Comparison of ENCODE assay signal across 19 cellular contexts in the genomic region with DNA sequence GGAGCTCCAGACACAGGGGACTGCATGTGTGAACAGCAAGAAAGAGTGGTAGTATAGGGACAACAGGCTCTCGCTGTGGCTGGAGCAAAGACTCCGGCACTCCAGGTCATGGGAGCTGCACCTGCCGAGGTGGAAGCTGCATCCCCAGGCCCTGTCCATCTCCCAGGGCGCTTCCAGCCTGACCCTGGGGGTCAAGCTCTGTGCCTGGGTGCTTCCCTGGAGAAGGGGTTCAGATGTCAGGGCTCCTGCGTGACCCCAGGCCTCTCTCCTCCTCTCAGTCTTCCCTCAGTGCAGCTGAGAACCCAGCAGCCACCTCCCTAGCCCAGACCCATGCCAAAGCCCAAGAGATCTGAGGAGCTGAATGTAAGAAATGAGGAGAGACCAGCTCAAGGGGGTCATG. TPM values are rescaled to one million over a fixed set of nuclear protein-coding genes. Genes with fewer than 3 reads are reported as not detected.
DNase-seq lines count a peak whose midpoint lies in the region; ATAC-seq and TF ChIP-seq lines count a peak whose summit lies in the region.
"Had no signal": no experiment of that assay in that cellular context is flagged by ENCODE, and none has a peak within 500 bp of the region (broad histone marks: within the 10 kb centered on the region; RNA-seq: fewer than 3 reads in every experiment).

No MANE protein-coding gene starts in this region.

- peaks cover 4% of the 10 kb centered on the region for H3K4me1 Mint-ChIP-seq in CD8-positive, alpha-beta T cell (ENCODE audit: low read depth)
- peaks cover 44% of the 10 kb centered on the region for H3K4me1 Mint-ChIP-seq in stimulated activated effector memory CD8-positive, alpha-beta T cell treated with anti-CD3 and anti-CD28 coated beads, Interleukin-12 subunit alpha, Interleukin-12 subunit beta, amount 100 ng/mL, for 72 hours
- no peaks in the 10 kb centered on the region for H3K4me1 Mint-ChIP-seq in natural killer cell treated with Interleukin-12 subunit alpha and Interleukin-12 subunit beta and Interleukin-15 and Interleukin-18, amount 100 ng/mL, for 72 hours (ENCODE audit: low read depth in 2 of 2)
- no peaks in the 10 kb centered on the region for H3K4me1 Mint-ChIP-seq in activated CD8-positive, alpha-beta T cell treated with anti-CD3 and anti-CD28 coated beads for 36 hours (ENCODE audit: low read depth)

- H3K9me3 Mint-ChIP-seq in CD8-positive, alpha-beta T cell, result no peaks in the 10 kb centered on the region
- no peaks in the 10 kb centered on the region for H3K9me3 Mint-ChIP-seq in stimulated activated effector memory CD8-positive, alpha-beta T cell treated with anti-CD3 and anti-CD28 coated beads, Interleukin-12 subunit alpha, Interleukin-12 subunit beta, amount 100 ng/mL, for 72 hours
- no peaks in the 10 kb centered on the region for H3K9me3 Mint-ChIP-seq in natural killer cell treated with Interleukin-12 subunit alpha and Interleukin-12 subunit beta and Interleukin-15 and Interleukin-18, amount 100 ng/mL, for 72 hours
- no peaks in the 10 kb centered on the region for H3K9me3 Mint-ChIP-seq in activated CD8-positive, alpha-beta T cell treated with anti-CD3 and anti-CD28 coated beads for 36 hours
- H3K9me3 Mint-ChIP-seq: IgD-negative memory B cell had no signal

- no peaks in the 10 kb centered on the region for H3K36me3 Mint-ChIP-seq in CD8-positive, alpha-beta T cell
- H3K36me3 Mint-ChIP-seq in stimulated activated effector memory CD8-positive, alpha-beta T cell treated with anti-CD3 and anti-CD28 coated beads, Interleukin-12 subunit alpha, Interleukin-12 subunit beta, amount 100 ng/mL, for 72 hours, result no peaks in the 10 kb centered on the region
- no peaks in the 10 kb centered on the region for H3K36me3 Mint-ChIP-seq in natural killer cell treated with Interleukin-12 subunit alpha and Interleukin-12 subunit beta and Interleukin-15 and Interleukin-18, amount 100 ng/mL, for 72 hours
- no peaks in the 10 kb centered on the region for H3K36me3 Mint-ChIP-seq in activated CD8-positive, alpha-beta T cell treated with anti-CD3 and anti-CD28 coated beads for 36 hours (ENCODE audit: low read depth)
- H3K36me3 Mint-ChIP-seq: CD4-positive, CD25-positive, alpha-beta regulatory T cell; IgD-negative memory B cell had no signal

- CTCF ChIA-PET in CD8-positive, alpha-beta T cell (lab: Charles Lee), result interaction anchor here (0.8 to 1.5 kb wide), 2 partner anchors 10 to 236 kb away, joined by 4 read pairs; no protein-coding TSS in a partner anchor
- CTCF ChIA-PET in activated CD8-positive, alpha-beta T cell treated with anti-CD3 and anti-CD28 coated beads for 36 hours (lab: Charles Lee), result interaction anchor here (1.5 to 1.9 kb wide), 2 partner anchors 8 to 10 kb away, joined by 5 read pairs; no protein-coding TSS in a partner anchor

- H3K9me3 ChIP-seq in CD8-positive, alpha-beta T cell (ENCODE audit: low read length), result no peaks in the 10 kb centered on the region
- no peaks in the 10 kb centered on the region for H3K9me3 ChIP-seq in mucosa of rectum (ENCODE audit: control insufficient read depth in 2 of 2, low read length in 2 of 2)

- peak overlapping the region; percentile 10 for H3K27ac Mint-ChIP-seq in CD8-positive, alpha-beta T cell
- H3K27ac Mint-ChIP-seq in stimulated activated effector memory CD8-positive, alpha-beta T cell treated with anti-CD3 and anti-CD28 coated beads, Interleukin-12 subunit alpha, Interleukin-12 subunit beta, amount 100 ng/mL, for 72 hours, result peak overlapping the region; percentile 70
- peak overlapping the region in 1 of 2 donors; percentile 63 for H3K27ac Mint-ChIP-seq in natural killer cell treated with Interleukin-12 subunit alpha and Interleukin-12 subunit beta and Interleukin-15 and Interleukin-18, amount 100 ng/mL, for 72 hours
- no peak overlapping the region for H3K27ac Mint-ChIP-seq in activated CD8-positive, alpha-beta T cell treated with anti-CD3 and anti-CD28 coated beads for 36 hours
- H3K27ac Mint-ChIP-seq: CD4-positive, CD25-positive, alpha-beta regulatory T cell had no signal

- H3K4me1 ChIP-seq in CD8-positive, alpha-beta T cell (ENCODE audit: insufficient read depth, low read length), result no peaks in the 10 kb centered on the region
- H3K4me1 ChIP-seq in mucosa of rectum (ENCODE audit: control insufficient read depth in 2 of 2, insufficient read depth in 2 of 2, low read length in 2 of 2), result peaks cover 42 to 67% of the 10 kb centered on the region in 2 donors

- H3K4me3 Mint-ChIP-seq in CD8-positive, alpha-beta T cell, result no peak overlapping the region
- H3K4me3 Mint-ChIP-seq in stimulated activated effector memory CD8-positive, alpha-beta T cell treated with anti-CD3 and anti-CD28 coated beads, Interleukin-12 subunit alpha, Interleukin-12 subunit beta, amount 100 ng/mL, for 72 hours, result no peak overlapping the region
- no peak overlapping the region for H3K4me3 Mint-ChIP-seq in natural killer cell treated with Interleukin-12 subunit alpha and Interleukin-12 subunit beta and Interleukin-15 and Interleukin-18, amount 100 ng/mL, for 72 hours
- H3K4me3 Mint-ChIP-seq in activated CD8-positive, alpha-beta T cell treated with anti-CD3 and anti-CD28 coated beads for 36 hours, result no peak overlapping the region
- H3K4me3 Mint-ChIP-seq: CD4-positive, CD25-positive, alpha-beta regulatory T cell; IgD-negative memory B cell had no signal

- H3K36me3 ChIP-seq in CD8-positive, alpha-beta T cell (ENCODE audit: insufficient read depth, low read length), result no peaks in the 10 kb centered on the region
- peaks cover 9 to 16% of the 10 kb centered on the region in 2 donors for H3K36me3 ChIP-seq in mucosa of rectum (ENCODE audit: control insufficient read depth in 2 of 2, insufficient read depth in 2 of 2, low read length in 2 of 2)
- H3K36me3 ChIP-seq: BLaER1 treated with 17β-estradiol and CSF1 and Interleukin-3, amounts not matched to agents 10 nM and 100 nM had no signal

- H3K27me3 ChIP-seq in CD8-positive, alpha-beta T cell (ENCODE audit: insufficient read depth, low read length), result no peaks in the 10 kb centered on the region
- H3K27me3 ChIP-seq in mucosa of rectum (ENCODE audit: control insufficient read depth in 2 of 2, insufficient read depth in 2 of 2, low read length in 2 of 2), result no peaks in the 10 kb centered on the region
- H3K27me3 ChIP-seq: BLaER1 treated with 17β-estradiol and CSF1 and Interleukin-3, amounts not matched to agents 10 nM and 100 nM had no signal

- no peak for DNase-seq in CD8-positive, alpha-beta T cell
- no peak for DNase-seq in stimulated activated effector memory CD8-positive, alpha-beta T cell treated with anti-CD3 and anti-CD28 coated beads, Interleukin-12 subunit alpha, Interleukin-12 subunit beta, amount 100 ng/mL, for 72 hours (ENCODE audit: low spot score in 2 of 2)
- DNase-seq in NCI-H526 treated with DMSO at 0.1 percent for 48 hours (lab: John Stamatoyannopoulos, UW) (no peak), GM13976 (ENCODE audit: low spot score) (no peak)
- no peak for DNase-seq in natural killer cell treated with Interleukin-12 subunit alpha and Interleukin-12 subunit beta and Interleukin-15 and Interleukin-18, amount 100 ng/mL, for 72 hours (ENCODE audit: low spot score)
- DNase-seq in activated CD8-positive, alpha-beta T cell treated with anti-CD3 and anti-CD28 coated beads for 36 hours, result no peak
- DNase-seq: 8988T; Caco-2; CD4-positive, CD25-positive, alpha-beta regulatory T cell; DMS79; GF-D8; GOT3; H7 had no signal

- no peak for TF ChIP-seq CTCF in CD8-positive, alpha-beta T cell (IDR thresholded peaks at IDR 0.05)
- TF ChIP-seq CTCF in GM13976 (IDR thresholded peaks at IDR 0.05; ENCODE audit: borderline replicate concordance, control extremely low read depth, extremely low read depth, insufficient read depth, missing control alignments), result no peak
- TF ChIP-seq CTCF in activated CD8-positive, alpha-beta T cell treated with anti-CD3 and anti-CD28 coated beads for 36 hours (IDR thresholded peaks at IDR 0.05), result no peak

- intact Hi-C loops in CD8-positive, alpha-beta T cell (cut with DNase I, micrococcal nuclease), result no loop called here
- intact Hi-C loops in activated CD8-positive, alpha-beta T cell treated with anti-CD3 and anti-CD28 coated beads for 36 hours (cut with micrococcal nuclease), result no loop called here

- in situ Hi-C loops in GM13976 (cut with MboI; ENCODE audit: low sequenced_read_pairs, unreplicated experiment), result no loop called here

- H3K4me3 ChIP-seq in CD8-positive, alpha-beta T cell (ENCODE audit: low read depth, low read length), result no peak overlapping the region
- peak overlapping the region in 1 of 2 donors; percentile 86 for H3K4me3 ChIP-seq in mucosa of rectum (ENCODE audit: low read length in 2 of 2)
- H3K4me3 ChIP-seq: BLaER1 treated with 17β-estradiol and CSF1 and Interleukin-3, amounts not matched to agents 10 nM and 100 nM had no signal

- peaks cover 6% of the 10 kb centered on the region for H3K27me3 Mint-ChIP-seq in CD8-positive, alpha-beta T cell (ENCODE audit: low read depth)
- peaks cover 0 to 7% of the 10 kb centered on the region in 2 donors for H3K27me3 Mint-ChIP-seq in natural killer cell treated with Interleukin-12 subunit alpha and Interleukin-12 subunit beta and Interleukin-15 and Interleukin-18, amount 100 ng/mL, for 72 hours
- no peaks in the 10 kb centered on the region for H3K27me3 Mint-ChIP-seq in activated CD8-positive, alpha-beta T cell treated with anti-CD3 and anti-CD28 coated beads for 36 hours

- no peak for ATAC-seq in CD8-positive, alpha-beta T cell
- no peak for ATAC-seq in stimulated activated effector memory CD8-positive, alpha-beta T cell treated with anti-CD3 and anti-CD28 coated beads, Interleukin-12 subunit alpha, Interleukin-12 subunit beta, amount 100 ng/mL, for 72 hours
- ATAC-seq in natural killer cell treated with Interleukin-12 subunit alpha and Interleukin-12 subunit beta and Interleukin-15 and Interleukin-18, amount 100 ng/mL, for 72 hours, result no peak
- no peak for ATAC-seq in activated CD8-positive, alpha-beta T cell treated with anti-CD3 and anti-CD28 coated beads for 36 hours
- ATAC-seq: HepG2 had no signal

- POLR2A ChIA-PET in CD8-positive, alpha-beta T cell (lab: Charles Lee), result no interaction called here
- POLR2A ChIA-PET in activated CD8-positive, alpha-beta T cell treated with anti-CD3 and anti-CD28 coated beads for 36 hours (lab: Charles Lee), result no interaction called here

- H3K27ac ChIP-seq in CD8-positive, alpha-beta T cell (ENCODE audit: low read depth, low read length), result no peak overlapping the region
- peak overlapping the region; percentile 80 to 85 for H3K27ac ChIP-seq in mucosa of rectum (ENCODE audit: low read depth in 2 of 2, low read length in 2 of 2)
- H3K27ac ChIP-seq: BLaER1 treated with 17β-estradiol and CSF1 and Interleukin-3, amounts not matched to agents 10 nM and 100 nM had no signal

- H3K9ac ChIP-seq in mucosa of rectum (ENCODE audit: low read depth in 1 of 2, low read length in 2 of 2), result peak overlapping the region in 1 of 2 donors; percentile 98
- H3K9ac ChIP-seq: BLaER1 treated with 17β-estradiol and CSF1 and Interleukin-3, amounts not matched to agents 10 nM and 100 nM had no signal

RNA-seq across cellular contexts. Expression of gene TMPRSS4, which starts 3.4 kb away (rescaled TPM):
- total RNA-seq in CD8-positive, alpha-beta T cell, result not detected
- under 1 TPM in 1 of 2 donors, not detected in 1; 0.19 TPM for total RNA-seq in natural killer cell treated with Interleukin-12 subunit alpha and Interleukin-12 subunit beta and Interleukin-15 and Interleukin-18, amount 100 ng/mL, for 72 hours
- not detected for total RNA-seq in activated CD8-positive, alpha-beta T cell treated with anti-CD3 and anti-CD28 coated beads for 36 hours
- total RNA-seq: A673; CD4-positive, CD25-positive, alpha-beta regulatory T cell; Daoy; HepG2 had no signal

RNA-seq across cellular contexts. Expression of gene SMIM35, which starts 6.5 kb away (rescaled TPM):
- total RNA-seq in CD8-positive, alpha-beta T cell, result under 1 TPM; 0.08 to 0.11 TPM
- total RNA-seq in natural killer cell treated with Interleukin-12 subunit alpha and Interleukin-12 subunit beta and Interleukin-15 and Interleukin-18, amount 100 ng/mL, for 72 hours, result not detected
- total RNA-seq in activated CD8-positive, alpha-beta T cell treated with anti-CD3 and anti-CD28 coated beads for 36 hours, result under 1 TPM; 0.27 to 0.32 TPM
- total RNA-seq: A673, Caco-2, Daoy, H7, HepG2 had no signal
